In the genomic region with DNA sequence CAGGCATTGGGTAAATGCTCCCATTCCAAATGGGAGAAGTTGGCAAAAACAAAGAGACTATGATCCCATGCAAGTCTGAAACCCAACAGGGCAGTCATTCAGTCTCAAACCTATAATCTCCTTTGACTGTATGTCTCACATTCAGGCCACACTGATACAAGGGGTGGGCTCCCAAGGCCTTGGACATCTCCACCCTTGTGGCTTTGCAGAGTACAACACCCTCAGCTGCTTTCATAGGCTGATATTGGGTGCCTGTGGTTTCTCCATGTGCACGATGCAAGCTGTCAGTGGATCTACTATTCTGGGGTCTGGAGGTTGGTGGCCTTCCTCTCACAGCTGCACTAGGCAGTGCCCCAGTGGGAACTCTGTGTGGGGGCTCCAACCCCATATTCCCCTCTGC, we compare ENCODE assay signal across 37 cellular contexts.
"Had no signal": no experiment of that assay in that cellular context is flagged by ENCODE, and none has a peak within 500 bp of the region (broad histone marks: within the 10 kb centered on the region; RNA-seq: fewer than 3 reads in every experiment).

No MANE protein-coding gene starts in this region.

- H3K4me3 Mint-ChIP-seq: activated CD4-positive, alpha-beta memory T cell treated with anti-CD3 and anti-CD28 coated beads, Interleukin-2, amount 10 ng/mL, durations not matched to agents 7 days and 5 days; activated CD4-positive, alpha-beta T cell treated with anti-CD3 and anti-CD28 coated beads for 36 hours; activated CD4-positive, alpha-beta T cell treated with anti-CD3 and anti-CD28 coated beads, Interleukin-2, amount 10 ng/mL, durations not matched to agents 7 days and 5 days; activated naive CD4-positive, alpha-beta T cell treated with anti-CD3 and anti-CD28 coated beads for 36 hours; activated naive CD8-positive, alpha-beta T cell treated with anti-CD3 and anti-CD28 coated beads for 36 hours; activated T-cell treated with anti-CD3 and anti-CD28 coated beads, Interleukin-2, amount 50 U/mL, for 4 hours; activated T-cell treated with anti-CD3 and anti-CD28 coated beads, Interleukin-2, amount 50 U/mL, for 72 hours; activated T-helper 1 cell treated with anti-CD3 and anti-CD28 coated beads, Interleukin-12 subunit alpha, Interleukin-12 subunit beta, Interleukin-2, Interleukin-4 antibody, amounts not matched to agents 30 ng/mL and 10 ng/mL and 1 ng/mL, durations not matched to agents 14 hours and 24 hours and 36 hours; activated T-helper 17 cell treated with anti-CD3 and anti-CD28 coated beads, Interleukin-2, amount 50 U/mL, for 72 hours; T-cell; T-helper 2 cell treated with Interferon-gamma antibody and Interleukin-4, amounts not matched to agents 5 μg/mL and 100 μg/mL, for 36 hours; WTC11 had no signal

- H3K4me3 ChIP-seq: adrenal gland, body of pancreas, breast epithelium had no signal

- ATAC-seq: activated CD4-positive, alpha-beta T cell treated with anti-CD3 and anti-CD28 coated beads for 36 hours; activated CD4-positive, CD25-positive, alpha-beta regulatory T cell treated with anti-CD3 and anti-CD28 coated beads, Interleukin-2, amount 50 U/mL, for 24 hours; activated naive CD4-positive, alpha-beta T cell treated with anti-CD3 and anti-CD28 coated beads, Interleukin-2, amount 50 U/mL, for 72 hours; activated T-cell treated with anti-CD3 and anti-CD28 coated beads, Interleukin-2, amount 50 U/mL, for 4 hours; activated T-cell treated with anti-CD3 and anti-CD28 coated beads, Interleukin-2, amount 50 U/mL, for 72 hours; activated T-helper 17 cell treated with anti-CD3 and anti-CD28 coated beads, Interleukin-2, amount 50 U/mL, for 72 hours; body of pancreas; T-cell; WTC11 had no signal

- H3K9me3 ChIP-seq: adrenal gland, body of pancreas had no signal

- H3K27ac Mint-ChIP-seq: activated CD4-positive, alpha-beta memory T cell treated with anti-CD3 and anti-CD28 coated beads, Interleukin-2, amount 10 ng/mL, durations not matched to agents 7 days and 5 days; activated CD4-positive, alpha-beta T cell treated with anti-CD3 and anti-CD28 coated beads for 36 hours; activated CD4-positive, alpha-beta T cell treated with anti-CD3 and anti-CD28 coated beads, Interleukin-2, amount 10 ng/mL, durations not matched to agents 7 days and 5 days; activated naive CD4-positive, alpha-beta T cell treated with anti-CD3 and anti-CD28 coated beads for 36 hours; activated naive CD4-positive, alpha-beta T cell treated with anti-CD3 and anti-CD28 coated beads, Interleukin-2, amount 50 U/mL, for 72 hours; activated naive CD8-positive, alpha-beta T cell treated with anti-CD3 and anti-CD28 coated beads for 36 hours; activated T-cell treated with anti-CD3 and anti-CD28 coated beads, Interleukin-2, amount 50 U/mL, for 72 hours; activated T-helper 1 cell treated with anti-CD3 and anti-CD28 coated beads, Interleukin-12 subunit alpha, Interleukin-12 subunit beta, Interleukin-2, Interleukin-4 antibody, amounts not matched to agents 30 ng/mL and 10 ng/mL and 1 ng/mL, durations not matched to agents 14 hours and 24 hours and 36 hours; activated T-helper 17 cell treated with anti-CD3 and anti-CD28 coated beads, Interleukin-2, amount 50 U/mL, for 72 hours; T-cell; T-helper 2 cell treated with Interferon-gamma antibody and Interleukin-4, amounts not matched to agents 5 μg/mL and 100 μg/mL, for 36 hours; WTC11 had no signal

- H3K36me3 ChIP-seq: adrenal gland, brain microvascular endothelial cell, breast epithelium, WERI-Rb-1 had no signal

- H3K27me3 Mint-ChIP-seq: activated CD4-positive, alpha-beta memory T cell treated with anti-CD3 and anti-CD28 coated beads, Interleukin-2, amount 10 ng/mL, durations not matched to agents 7 days and 5 days; activated CD4-positive, alpha-beta T cell treated with anti-CD3 and anti-CD28 coated beads for 36 hours; activated CD4-positive, alpha-beta T cell treated with anti-CD3 and anti-CD28 coated beads, Interleukin-2, amount 10 ng/mL, durations not matched to agents 7 days and 5 days; activated naive CD8-positive, alpha-beta T cell treated with anti-CD3 and anti-CD28 coated beads for 36 hours; activated T-helper 17 cell treated with anti-CD3 and anti-CD28 coated beads, Interleukin-2, amount 50 U/mL, for 72 hours; T-cell had no signal

- FAIRE-seq: astrocyte, TTC549 had no signal

- H3K4me1 Mint-ChIP-seq: WTC11 had no signal

- DNase-seq: activated CD4-positive, alpha-beta memory T cell treated with anti-CD3 and anti-CD28 coated beads, Interleukin-2, amount 10 ng/mL, durations not matched to agents 7 days and 5 days; activated CD4-positive, alpha-beta T cell treated with anti-CD3 and anti-CD28 coated beads for 1 hour; activated CD4-positive, alpha-beta T cell treated with anti-CD3 and anti-CD28 coated beads for 36 hours; activated CD4-positive, alpha-beta T cell treated with anti-CD3 and anti-CD28 coated beads for 48 hours; activated CD4-positive, alpha-beta T cell treated with anti-CD3 and anti-CD28 coated beads, Interleukin-2, amount 10 ng/mL, durations not matched to agents 7 days and 5 days; activated CD4-positive, alpha-beta T cell treated with anti-CD3 and anti-CD28 coated beads, Interleukin-2, amount 50 U/mL, for 48 hours; activated CD4-positive, CD25-positive, alpha-beta regulatory T cell; activated CD8-positive, alpha-beta memory T cell treated with anti-CD3 and anti-CD28 coated beads, Interleukin-2, amount 50 U/mL, for 4 hours; activated effector memory CD4-positive, alpha-beta T cell treated with anti-CD3 and anti-CD28 coated beads, Interleukin-2, amount 50 U/mL, for 16 hours; activated gamma-delta T cell treated with Interleukin-2 at 50 U/mL for 16 hours; activated naive CD4-positive, alpha-beta T cell; activated naive CD4-positive, alpha-beta T cell treated with anti-CD3 and anti-CD28 coated beads for 36 hours; activated naive CD4-positive, alpha-beta T cell treated with anti-CD3 and anti-CD28 coated beads, Interleukin-2, amount 50 U/mL, for 16 hours; activated naive CD8-positive, alpha-beta T cell treated with anti-CD3 and anti-CD28 coated beads for 36 hours; activated T-cell treated with anti-CD3 and anti-CD28 coated beads for 4 hours; activated T-cell treated with anti-CD3 and anti-CD28 coated beads, Interleukin-2, amount 50 U/mL, for 1 hour; activated T-cell treated with anti-CD3 and anti-CD28 coated beads, Interleukin-2, amount 50 U/mL, for 4 hours; activated T-cell treated with anti-CD3 and anti-CD28 coated beads, Interleukin-2, amount 50 U/mL, for 72 hours; adrenal gland; amniotic stem cell; aorta; body of pancreas; brain microvascular endothelial cell; central memory CD4-positive, alpha-beta T cell; T-cell; T-helper 2 cell; T-helper 9 cell; WERI-Rb-1 had no signal

- H3K4me1 ChIP-seq: adrenal gland, body of pancreas, breast epithelium had no signal

- H3K27ac ChIP-seq: adrenal gland, body of pancreas, brain microvascular endothelial cell, breast epithelium, WERI-Rb-1 had no signal

- H3K27me3 ChIP-seq: adrenal gland, body of pancreas, brain microvascular endothelial cell, breast epithelium had no signal
